In the genomic region with DNA sequence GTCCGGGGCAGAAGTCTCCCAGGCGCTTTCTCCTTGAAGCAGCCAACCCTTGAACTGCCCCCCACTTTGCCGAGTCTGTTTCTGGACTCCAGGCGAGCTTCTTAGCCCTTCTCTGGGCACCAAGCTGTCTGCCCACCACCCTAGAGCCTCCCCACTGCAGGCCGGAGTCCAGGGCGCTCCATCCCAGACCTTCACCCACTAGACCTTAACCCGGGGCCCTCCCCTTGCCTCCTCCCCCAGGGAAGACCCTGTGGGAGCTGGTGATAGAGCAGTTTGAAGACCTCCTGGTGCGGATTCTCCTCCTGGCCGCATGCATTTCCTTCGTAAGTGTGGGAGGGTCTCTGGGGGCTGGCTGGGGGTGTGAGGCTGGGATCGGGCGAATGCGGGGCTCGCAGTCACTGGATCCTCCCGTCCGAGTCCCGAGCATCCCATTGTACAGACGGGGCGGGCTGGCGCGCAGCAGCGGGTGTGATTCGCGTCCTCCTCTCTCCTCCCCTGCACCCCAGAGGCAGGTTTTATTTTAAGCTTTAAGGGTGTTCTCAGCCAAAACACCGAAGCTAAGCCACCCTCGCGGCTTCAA, we compare ENCODE assay signal across 1 cellular context.
TF ChIP-seq lines count a peak whose summit lies in the region.

No MANE protein-coding gene starts in this region.

TF ChIP-seq in neural cell, 6 proteins besides CTCF, POLR2A, EP300 and RAD21:
- TF ChIP-seq, protein P1, sequence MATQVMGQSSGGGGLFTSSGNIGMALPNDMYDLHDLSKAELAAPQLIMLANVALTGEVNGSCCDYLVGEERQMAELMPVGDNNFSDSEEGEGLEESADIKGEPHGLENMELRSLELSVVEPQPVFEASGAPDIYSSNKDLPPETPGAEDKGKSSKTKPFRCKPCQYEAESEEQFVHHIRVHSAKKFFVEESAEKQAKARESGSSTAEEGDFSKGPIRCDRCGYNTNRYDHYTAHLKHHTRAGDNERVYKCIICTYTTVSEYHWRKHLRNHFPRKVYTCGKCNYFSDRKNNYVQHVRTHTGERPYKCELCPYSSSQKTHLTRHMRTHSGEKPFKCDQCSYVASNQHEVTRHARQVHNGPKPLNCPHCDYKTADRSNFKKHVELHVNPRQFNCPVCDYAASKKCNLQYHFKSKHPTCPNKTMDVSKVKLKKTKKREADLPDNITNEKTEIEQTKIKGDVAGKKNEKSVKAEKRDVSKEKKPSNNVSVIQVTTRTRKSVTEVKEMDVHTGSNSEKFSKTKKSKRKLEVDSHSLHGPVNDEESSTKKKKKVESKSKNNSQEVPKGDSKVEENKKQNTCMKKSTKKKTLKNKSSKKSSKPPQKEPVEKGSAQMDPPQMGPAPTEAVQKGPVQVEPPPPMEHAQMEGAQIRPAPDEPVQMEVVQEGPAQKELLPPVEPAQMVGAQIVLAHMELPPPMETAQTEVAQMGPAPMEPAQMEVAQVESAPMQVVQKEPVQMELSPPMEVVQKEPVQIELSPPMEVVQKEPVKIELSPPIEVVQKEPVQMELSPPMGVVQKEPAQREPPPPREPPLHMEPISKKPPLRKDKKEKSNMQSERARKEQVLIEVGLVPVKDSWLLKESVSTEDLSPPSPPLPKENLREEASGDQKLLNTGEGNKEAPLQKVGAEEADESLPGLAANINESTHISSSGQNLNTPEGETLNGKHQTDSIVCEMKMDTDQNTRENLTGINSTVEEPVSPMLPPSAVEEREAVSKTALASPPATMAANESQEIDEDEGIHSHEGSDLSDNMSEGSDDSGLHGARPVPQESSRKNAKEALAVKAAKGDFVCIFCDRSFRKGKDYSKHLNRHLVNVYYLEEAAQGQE (IDR thresholded peaks at IDR 0.05; ENCODE audit: borderline replicate concordance): peak; percentile 45
- TF ChIP-seq TAF1 (IDR thresholded peaks at IDR 0.05; ENCODE audit: low read depth) (peak; percentile 66), POLR2AphosphoS5 (IDR thresholded peaks at IDR 0.05) (no peak), EZH2 (IDR thresholded peaks at IDR 0.05; ENCODE audit: borderline replicate concordance, insufficient read depth, low read length, poor library complexity, severe bottlenecking) (no peak)
